ENCODE assay signal across 29 cellular contexts in the genomic region with DNA sequence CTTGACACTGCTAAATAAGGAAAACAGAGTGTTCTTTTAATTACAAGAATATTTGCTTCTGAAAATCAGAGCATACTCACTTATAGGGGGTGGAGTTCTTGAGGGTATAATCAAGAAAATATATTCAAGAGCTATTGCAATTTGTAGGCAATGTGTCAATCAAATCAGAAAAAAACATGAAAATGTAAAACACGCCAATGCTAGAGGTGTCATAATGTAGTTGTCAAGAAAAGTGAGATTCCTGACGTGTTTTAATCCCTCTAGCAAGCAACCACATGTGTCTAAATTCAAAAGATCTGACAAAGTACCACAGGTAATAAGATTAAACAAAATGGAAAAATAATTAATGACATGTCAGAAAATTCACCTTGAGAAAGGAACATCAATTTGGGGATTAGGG.
DNase-seq lines count a peak whose midpoint lies in the region; TF ChIP-seq lines count a peak whose summit lies in the region.
"Had no signal": no experiment of that assay in that cellular context is flagged by ENCODE, and none has a peak within 500 bp of the region (broad histone marks: within the 10 kb centered on the region; RNA-seq: fewer than 3 reads in every experiment).

No MANE protein-coding gene starts in this region.

- no peak overlapping the region for H3K9ac ChIP-seq in neural cell (ENCODE audit: low read length)
- H3K9ac ChIP-seq: BLaER1; BLaER1 treated with 17β-estradiol and CSF1 and Interleukin-3, amounts not matched to agents 10 nM and 100 nM had no signal

- H3K27me3 ChIP-seq in neural cell (ENCODE audit: insufficient read depth, low read depth, low read length), result no peaks in the 10 kb centered on the region
- H3K27me3 ChIP-seq: BE2C; BLaER1; BLaER1 treated with 17β-estradiol and CSF1 and Interleukin-3, amounts not matched to agents 10 nM and 100 nM had no signal

- H2AFZ ChIP-seq in neural cell (ENCODE audit: low read depth, low read length), result no peak overlapping the region

- no peak overlapping the region for H3K4me2 ChIP-seq in neural cell (ENCODE audit: low read length)
- H3K4me2 ChIP-seq: A549; BLaER1; BLaER1 treated with 17β-estradiol and CSF1 and Interleukin-3, amounts not matched to agents 10 nM and 100 nM had no signal

- no peaks in the 10 kb centered on the region for H3K9me2 ChIP-seq in neural cell (ENCODE audit: insufficient read depth, low read length)

- H3K4me3 ChIP-seq in epithelial cell of esophagus (ENCODE audit: low read length) (no peak overlapping the region), neural cell (ENCODE audit: low read length) (no peak overlapping the region)
- H3K4me3 ChIP-seq: A549; BLaER1; BLaER1 treated with 17β-estradiol and CSF1 and Interleukin-3, amounts not matched to agents 10 nM and 100 nM had no signal

- no peaks in the 10 kb centered on the region for H3K79me2 ChIP-seq in neural cell (replicated peaks; ENCODE audit: insufficient read depth, low read length)

- no peaks in the 10 kb centered on the region for H4K20me1 ChIP-seq in neural cell (ENCODE audit: insufficient read depth)
- H4K20me1 ChIP-seq: BLaER1; BLaER1 treated with 17β-estradiol and CSF1 and Interleukin-3, amounts not matched to agents 10 nM and 100 nM had no signal

- H3F3A ChIP-seq in neural cell (ENCODE audit: insufficient read depth, low read length, poor library complexity, severe bottlenecking), result peaks cover 5% of the 10 kb centered on the region

- peak; percentile 22 for DNase-seq in epithelial cell of esophagus (ENCODE audit: low read depth)
- no peak for DNase-seq in stimulated activated CD4-positive, alpha-beta T cell treated with anti-CD3 and anti-CD28 coated beads, Interleukin-12 subunit alpha, Interleukin-12 subunit beta, amount 100 ng/mL, for 4 hours
- DNase-seq in activated effector memory CD4-positive, alpha-beta T cell treated with Interleukin-2 at 50 U/mL for 16 hours, result no peak
- DNase-seq: 8988T; ACHN; AML-193; BE2C; C1 segment of cervical spinal cord; Caco-2; Calu3; CD4-positive, alpha-beta memory T cell; CD4-positive, alpha-beta T cell; CD4-positive, CD25-positive, alpha-beta regulatory T cell; CD8-positive, alpha-beta memory T cell; CD8-positive, alpha-beta T cell; COR-L47; DMS 273 treated with DMSO at 0.1 percent for 48 hours; DMS153; DMS53; DMS79; DMS79 treated with DMSO at 0.1 percent for 48 hours; DND-41; EL had no signal

- no peaks in the 10 kb centered on the region for H3K36me3 ChIP-seq in neural cell (ENCODE audit: insufficient read depth, low read length)
- H3K36me3 ChIP-seq: BE2C; BLaER1; BLaER1 treated with 17β-estradiol and CSF1 and Interleukin-3, amounts not matched to agents 10 nM and 100 nM had no signal

- TF ChIP-seq RAD21 in neural cell (conservative IDR thresholded peaks at IDR 0.05), result no peak

- TF ChIP-seq CTCF in epithelial cell of esophagus (IDR thresholded peaks at IDR 0.05; ENCODE audit: insufficient read depth, low read depth, low read length, missing control alignments) (no peak), neural cell (IDR thresholded peaks at IDR 0.05; ENCODE audit: poor library complexity, severe bottlenecking) (no peak)

- peak; percentile 98 for TF ChIP-seq EP300 in neural cell (conservative IDR thresholded peaks at IDR 0.05; ENCODE audit: poor library complexity, severe bottlenecking)

- H3K9me3 ChIP-seq in neural cell (ENCODE audit: low read length), result no peaks in the 10 kb centered on the region
- H3K9me3 ChIP-seq: A549; BE2C; BLaER1; BLaER1 treated with 17β-estradiol and CSF1 and Interleukin-3, amounts not matched to agents 10 nM and 100 nM; Caco-2 had no signal

- peak overlapping the region; percentile 59 for H3K27ac ChIP-seq in neural cell (ENCODE audit: low read length)
- H3K27ac ChIP-seq: 22Rv1; A549; BLaER1; BLaER1 treated with 17β-estradiol and CSF1 and Interleukin-3, amounts not matched to agents 10 nM and 100 nM; C4-2B had no signal

TF ChIP-seq in neural cell, 6 proteins besides CTCF, POLR2A, EP300 and RAD21:
- no peak for TF ChIP-seq SMC3 (conservative IDR thresholded peaks at IDR 0.05; ENCODE audit: poor library complexity)
- TF ChIP-seq, protein P1, sequence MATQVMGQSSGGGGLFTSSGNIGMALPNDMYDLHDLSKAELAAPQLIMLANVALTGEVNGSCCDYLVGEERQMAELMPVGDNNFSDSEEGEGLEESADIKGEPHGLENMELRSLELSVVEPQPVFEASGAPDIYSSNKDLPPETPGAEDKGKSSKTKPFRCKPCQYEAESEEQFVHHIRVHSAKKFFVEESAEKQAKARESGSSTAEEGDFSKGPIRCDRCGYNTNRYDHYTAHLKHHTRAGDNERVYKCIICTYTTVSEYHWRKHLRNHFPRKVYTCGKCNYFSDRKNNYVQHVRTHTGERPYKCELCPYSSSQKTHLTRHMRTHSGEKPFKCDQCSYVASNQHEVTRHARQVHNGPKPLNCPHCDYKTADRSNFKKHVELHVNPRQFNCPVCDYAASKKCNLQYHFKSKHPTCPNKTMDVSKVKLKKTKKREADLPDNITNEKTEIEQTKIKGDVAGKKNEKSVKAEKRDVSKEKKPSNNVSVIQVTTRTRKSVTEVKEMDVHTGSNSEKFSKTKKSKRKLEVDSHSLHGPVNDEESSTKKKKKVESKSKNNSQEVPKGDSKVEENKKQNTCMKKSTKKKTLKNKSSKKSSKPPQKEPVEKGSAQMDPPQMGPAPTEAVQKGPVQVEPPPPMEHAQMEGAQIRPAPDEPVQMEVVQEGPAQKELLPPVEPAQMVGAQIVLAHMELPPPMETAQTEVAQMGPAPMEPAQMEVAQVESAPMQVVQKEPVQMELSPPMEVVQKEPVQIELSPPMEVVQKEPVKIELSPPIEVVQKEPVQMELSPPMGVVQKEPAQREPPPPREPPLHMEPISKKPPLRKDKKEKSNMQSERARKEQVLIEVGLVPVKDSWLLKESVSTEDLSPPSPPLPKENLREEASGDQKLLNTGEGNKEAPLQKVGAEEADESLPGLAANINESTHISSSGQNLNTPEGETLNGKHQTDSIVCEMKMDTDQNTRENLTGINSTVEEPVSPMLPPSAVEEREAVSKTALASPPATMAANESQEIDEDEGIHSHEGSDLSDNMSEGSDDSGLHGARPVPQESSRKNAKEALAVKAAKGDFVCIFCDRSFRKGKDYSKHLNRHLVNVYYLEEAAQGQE (IDR thresholded peaks at IDR 0.05; ENCODE audit: borderline replicate concordance), result peak; percentile 63
- peak; percentile 83 for TF ChIP-seq POLR2AphosphoS5 (IDR thresholded peaks at IDR 0.05)
- no peak for TF ChIP-seq TAF1 (IDR thresholded peaks at IDR 0.05; ENCODE audit: low read depth)
- no peak for TF ChIP-seq MXI1 (conservative IDR thresholded peaks at IDR 0.05; ENCODE audit: poor library complexity, severe bottlenecking)
